In genomic region chr7:137546009-137546408, GRCh38 we compare ENCODE assay signal across 36 cellular contexts.
"Had no signal": no experiment of that assay in that cellular context is flagged by ENCODE, and none has a peak within 500 bp of the region (broad histone marks: within the 10 kb centered on the region; RNA-seq: fewer than 3 reads in every experiment).

No MANE protein-coding gene starts in this region.

- H3K27me3 Mint-ChIP-seq: activated CD4-positive, alpha-beta memory T cell treated with anti-CD3 and anti-CD28 coated beads, Interleukin-2, amount 10 ng/mL, durations not matched to agents 7 days and 5 days; activated CD8-positive, alpha-beta memory T cell treated with anti-CD3 and anti-CD28 coated beads, Interleukin-2, amount 10 ng/mL, durations not matched to agents 7 days and 5 days; activated naive CD4-positive, alpha-beta T cell treated with anti-CD3 and anti-CD28 coated beads, Interleukin-2, amount 10 ng/mL, durations not matched to agents 7 days and 5 days; activated naive CD8-positive, alpha-beta T cell; activated naive CD8-positive, alpha-beta T cell treated with anti-CD3 and anti-CD28 coated beads, Interleukin-2, amount 50 U/mL, for 24 hours; brain had no signal

- H3K27ac ChIP-seq: Peyer's patch, RWPE1, VCaP had no signal

- H3K4me3 Mint-ChIP-seq: activated CD4-positive, alpha-beta memory T cell treated with anti-CD3 and anti-CD28 coated beads, Interleukin-2, amount 10 ng/mL, durations not matched to agents 7 days and 5 days; activated CD8-positive, alpha-beta memory T cell treated with anti-CD3 and anti-CD28 coated beads, Interleukin-2, amount 10 ng/mL, durations not matched to agents 7 days and 5 days; activated naive CD4-positive, alpha-beta T cell treated with anti-CD3 and anti-CD28 coated beads, Interleukin-2, amount 10 ng/mL, durations not matched to agents 7 days and 5 days; activated naive CD8-positive, alpha-beta T cell; activated naive CD8-positive, alpha-beta T cell treated with anti-CD3 and anti-CD28 coated beads, Interleukin-2, amount 50 U/mL, for 24 hours; brain; T-cell; T-helper 17 cell had no signal

- DNase-seq: activated CD4-positive, alpha-beta memory T cell treated with anti-CD3 and anti-CD28 coated beads, Interleukin-2, amount 10 ng/mL, durations not matched to agents 7 days and 5 days; activated CD4-positive, alpha-beta T cell treated with anti-CD3 and anti-CD28 coated beads for 1 hour; activated CD4-positive, alpha-beta T cell treated with anti-CD3 and anti-CD28 coated beads for 48 hours; activated CD4-positive, CD25-positive, alpha-beta regulatory T cell; activated CD8-positive, alpha-beta memory T cell treated with anti-CD3 and anti-CD28 coated beads for 24 hours; activated CD8-positive, alpha-beta memory T cell treated with anti-CD3 and anti-CD28 coated beads, Interleukin-2, amount 10 ng/mL, durations not matched to agents 7 days and 5 days; activated CD8-positive, alpha-beta memory T cell treated with anti-CD3 and anti-CD28 coated beads, Interleukin-2, amount 50 U/mL, for 48 hours; activated effector memory CD4-positive, alpha-beta T cell treated with Interleukin-2 at 50 U/mL for 16 hours; activated naive CD4-positive, alpha-beta T cell treated with anti-CD3 and anti-CD28 coated beads, Interleukin-2, amount 10 ng/mL, durations not matched to agents 7 days and 5 days; activated naive CD8-positive, alpha-beta T cell treated with anti-CD3 and anti-CD28 coated beads, Interleukin-2, amount 50 U/mL, for 24 hours; activated T-cell treated with anti-CD3 and anti-CD28 coated beads, Interleukin-2, amount 50 U/mL, for 48 hours; anterior cingulate cortex; caudate nucleus; cerebellar nuclear complex; Karpas-422; NCI-H1048; NCI-H1105 treated with DMSO at 0.1 percent for 48 hours; NCI-H1436; NCI-H1694 treated with DMSO at 0.1 percent for 48 hours; NCI-H2029; NCI-H345; NCI-H526; NCI-H748 treated with DMSO at 0.1 percent for 48 hours; NK-92 treated with Interleukin-12 subunit alpha and Interleukin-12 subunit beta, amount 100 ng/mL, for 24 hours; PC-3; Peyer's patch; SIG-M5; T-cell; T-helper 17 cell had no signal

- H3K27ac Mint-ChIP-seq: activated CD4-positive, alpha-beta memory T cell treated with anti-CD3 and anti-CD28 coated beads, Interleukin-2, amount 10 ng/mL, durations not matched to agents 7 days and 5 days; activated CD8-positive, alpha-beta memory T cell treated with anti-CD3 and anti-CD28 coated beads, Interleukin-2, amount 10 ng/mL, durations not matched to agents 7 days and 5 days; activated naive CD4-positive, alpha-beta T cell treated with anti-CD3 and anti-CD28 coated beads, Interleukin-2, amount 10 ng/mL, durations not matched to agents 7 days and 5 days; activated naive CD8-positive, alpha-beta T cell; activated naive CD8-positive, alpha-beta T cell treated with anti-CD3 and anti-CD28 coated beads, Interleukin-2, amount 50 U/mL, for 24 hours; T-cell; T-helper 17 cell had no signal

- H3K4me3 ChIP-seq: Peyer's patch had no signal

- H3K9me3 ChIP-seq: Peyer's patch had no signal

- H3K36me3 ChIP-seq: Peyer's patch had no signal

- H3K36me3 Mint-ChIP-seq: activated CD8-positive, alpha-beta memory T cell treated with anti-CD3 and anti-CD28 coated beads, Interleukin-2, amount 10 ng/mL, durations not matched to agents 7 days and 5 days; activated naive CD4-positive, alpha-beta T cell treated with anti-CD3 and anti-CD28 coated beads, Interleukin-2, amount 10 ng/mL, durations not matched to agents 7 days and 5 days; activated naive CD8-positive, alpha-beta T cell; T-cell had no signal

- H3K4me1 Mint-ChIP-seq: activated CD4-positive, alpha-beta memory T cell treated with anti-CD3 and anti-CD28 coated beads, Interleukin-2, amount 10 ng/mL, durations not matched to agents 7 days and 5 days; activated CD8-positive, alpha-beta memory T cell treated with anti-CD3 and anti-CD28 coated beads, Interleukin-2, amount 10 ng/mL, durations not matched to agents 7 days and 5 days; activated naive CD4-positive, alpha-beta T cell treated with anti-CD3 and anti-CD28 coated beads, Interleukin-2, amount 10 ng/mL, durations not matched to agents 7 days and 5 days; activated naive CD8-positive, alpha-beta T cell treated with anti-CD3 and anti-CD28 coated beads, Interleukin-2, amount 50 U/mL, for 24 hours; brain; T-cell; T-helper 17 cell had no signal

- ATAC-seq: activated CD8-positive, alpha-beta memory T cell treated with anti-CD3 and anti-CD28 coated beads, Interleukin-2, amount 10 ng/mL, durations not matched to agents 7 days and 5 days; activated naive CD8-positive, alpha-beta T cell treated with anti-CD3 and anti-CD28 coated beads, Interleukin-2, amount 50 U/mL, for 24 hours; PC-3; Right ventricle myocardium inferior; SK-N-SH treated with all-trans-retinoic acid at 6 μM for 48 hours; T-cell; T-helper 17 cell had no signal

- H3K9me3 Mint-ChIP-seq: activated CD4-positive, alpha-beta memory T cell treated with anti-CD3 and anti-CD28 coated beads, Interleukin-2, amount 10 ng/mL, durations not matched to agents 7 days and 5 days; activated naive CD4-positive, alpha-beta T cell treated with anti-CD3 and anti-CD28 coated beads, Interleukin-2, amount 10 ng/mL, durations not matched to agents 7 days and 5 days; activated naive CD8-positive, alpha-beta T cell treated with anti-CD3 and anti-CD28 coated beads, Interleukin-2, amount 50 U/mL, for 24 hours had no signal

- FAIRE-seq: bronchial epithelial cell had no signal

- H3K27me3 ChIP-seq: Peyer's patch had no signal

- H3K4me1 ChIP-seq: Peyer's patch had no signal
